Comparison of ENCODE assay signal across 8 cellular contexts in the genomic region with DNA sequence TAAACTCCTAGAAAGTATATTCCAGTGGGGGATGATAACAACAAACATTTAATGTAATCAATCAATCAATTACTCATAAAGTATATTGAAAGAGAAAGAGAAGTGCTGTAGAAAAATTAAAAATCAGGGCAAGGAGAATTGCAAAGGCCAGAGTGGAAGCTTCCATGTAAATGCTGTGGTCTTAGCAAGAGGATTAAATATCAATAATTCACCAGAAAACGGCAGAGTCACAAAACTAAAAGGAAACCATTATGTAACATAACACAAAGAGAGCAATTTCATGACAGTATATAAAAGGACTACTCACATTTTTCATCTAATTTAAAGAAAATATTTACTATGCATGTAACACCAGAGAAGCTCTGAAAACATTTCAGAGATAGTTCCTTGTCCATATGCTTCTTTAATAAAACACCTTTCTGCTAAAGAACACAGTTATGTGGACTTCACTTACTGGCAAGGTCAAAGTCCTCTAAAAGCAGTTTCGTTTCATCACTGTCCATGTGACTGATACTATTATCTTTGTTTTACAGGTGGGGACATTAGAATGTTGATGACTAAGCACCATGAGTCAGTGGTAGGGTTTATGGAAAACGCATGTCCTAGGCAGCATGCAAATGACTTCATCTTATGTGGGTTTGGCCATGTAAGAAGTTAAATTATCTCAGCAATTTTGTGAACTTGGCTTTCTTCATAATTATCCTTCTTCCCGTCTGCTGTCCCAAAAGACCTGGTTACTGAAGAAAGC.
DNase-seq lines count a peak whose midpoint lies in the region; ATAC-seq, FAIRE-seq and TF ChIP-seq lines count a peak whose summit lies in the region.

No MANE protein-coding gene starts in this region.

- no peaks in the 10 kb centered on the region for H3K36me3 Mint-ChIP-seq in activated CD4-positive, alpha-beta T cell treated with anti-CD3 and anti-CD28 coated beads, Interleukin-2, amount 10 ng/mL, durations not matched to agents 7 days and 5 days (ENCODE audit: low read depth)
- no peaks in the 10 kb centered on the region for H3K36me3 Mint-ChIP-seq in activated T-helper 17 cell treated with anti-CD3 and anti-CD28 coated beads, Interleukin-2, amount 50 U/mL, for 72 hours (ENCODE audit: low read depth)

- H4K20me1 ChIP-seq in GM12878 (ENCODE audit: control insufficient read depth, insufficient read depth) = no peaks in the 10 kb centered on the region

- no peaks in the 10 kb centered on the region for H3K36me3 ChIP-seq in GM12878 (ENCODE audit: control insufficient read depth in 2 of 2, insufficient read depth in 2 of 2, low read length in 1 of 2)
- H3K36me3 ChIP-seq in mucosa of stomach (ENCODE audit: control insufficient read depth, insufficient read depth, low read length) = no peaks in the 10 kb centered on the region

- CTCF ChIA-PET in GM12878 (lab: Yijun Ruan, JAX) = interaction anchor here (0.6 to 4.5 kb wide), 6 partner anchors 12 to 117 kb away, joined by 3 to 14 read pairs (median 4); no protein-coding TSS in a partner anchor
- CTCF ChIA-PET in activated CD4-positive, alpha-beta T cell treated with anti-CD3 and anti-CD28 coated beads, Interleukin-2, amount 10 ng/mL, durations not matched to agents 7 days and 5 days (lab: Charles Lee) = no interaction called here

- in situ Hi-C loops in GM12878 (cut with MboI) = no loop called here

- H2AFZ ChIP-seq in GM12878 (ENCODE audit: control insufficient read depth, low read depth, low read length) = no peak overlapping the region

- no peak overlapping the region for H3K4me2 ChIP-seq in GM12878 (ENCODE audit: control insufficient read depth, insufficient read depth)

- H3K4me1 ChIP-seq in GM12878 (ENCODE audit: control insufficient read depth, insufficient read depth, low read length) = no peaks in the 10 kb centered on the region
- peaks cover 22% of the 10 kb centered on the region for H3K4me1 ChIP-seq in mucosa of stomach (ENCODE audit: control insufficient read depth, insufficient read depth, low read length)

- RAD21 ChIA-PET in GM12878 (lab: Charles Lee; ENCODE audit: unreplicated experiment) = interaction anchor here (0.9 to 3.5 kb wide), 8 partner anchors 12 to 242 kb away, joined by 3 to 20 read pairs (median 6); a partner anchor contains a TSS

- no peak for TF ChIP-seq RAD21 in GM12878 (IDR thresholded peaks at IDR 0.05; ENCODE audit: insufficient read depth, low read depth, low read length)

- no peak for TF ChIP-seq POLR2A in GM12878 (IDR thresholded peaks at IDR 0.05; ENCODE audit: low read depth, low read length)

- no peak for FAIRE-seq in GM12878 (lab: Jason Lieb, UNC)

- H3K27ac Mint-ChIP-seq in activated CD4-positive, alpha-beta T cell treated with anti-CD3 and anti-CD28 coated beads, Interleukin-2, amount 10 ng/mL, durations not matched to agents 7 days and 5 days = no peak overlapping the region
- H3K27ac Mint-ChIP-seq in activated T-helper 17 cell treated with anti-CD3 and anti-CD28 coated beads, Interleukin-2, amount 50 U/mL, for 72 hours = no peak overlapping the region

- SMC1A ChIA-PET in GM12878 (lab: Charles Lee; ENCODE audit: uncharacterized antibody, unreplicated experiment) = interaction anchor here (0.6 to 5.6 kb wide), 24 partner anchors 8 to 1302 kb away, joined by 3 to 63 read pairs (median 4); no protein-coding TSS in a partner anchor

- no TSS peak for BruUV-seq in GM12878 (replicated peaks; lab: Mats Ljungman, UMichigan)

- H3K27me3 Mint-ChIP-seq in activated CD4-positive, alpha-beta T cell treated with anti-CD3 and anti-CD28 coated beads, Interleukin-2, amount 10 ng/mL, durations not matched to agents 7 days and 5 days = no peaks in the 10 kb centered on the region
- H3K27me3 Mint-ChIP-seq in activated T-helper 17 cell treated with anti-CD3 and anti-CD28 coated beads, Interleukin-2, amount 50 U/mL, for 72 hours = peaks cover 4% of the 10 kb centered on the region

- H3K27ac ChIP-seq in HL-60 (replicated peaks) (peak overlapping the region; percentile 93), GM12878 (ENCODE audit: control insufficient read depth, insufficient read depth) (no peak overlapping the region)

- TF ChIP-seq EP300 in GM12878 (IDR thresholded peaks at IDR 0.05; ENCODE audit: borderline replicate concordance in 1 of 2, control insufficient read depth in 1 of 2, low read depth in 2 of 2, low read length in 2 of 2) = peak in 1 of 2 experiments; percentile 30; a peak in 1 of 4 replicates

- TF ChIP-seq CTCF in HL-60 (IDR thresholded peaks at IDR 0.05; ENCODE audit: insufficient read depth, low read length) (no peak), GM12878 (IDR thresholded peaks at IDR 0.05 in 2 of 3, conservative IDR thresholded peaks at IDR 0.05 in 1 of 3; ENCODE audit: control insufficient read depth in 2 of 3, extremely low read depth in 1 of 3, insufficient read depth in 1 of 3, low read depth in 3 of 3, low read length in 3 of 3) (no peak)

- H3K4me3 Mint-ChIP-seq in activated CD4-positive, alpha-beta T cell treated with anti-CD3 and anti-CD28 coated beads, Interleukin-2, amount 10 ng/mL, durations not matched to agents 7 days and 5 days = no peak overlapping the region
- H3K4me3 Mint-ChIP-seq in activated T-helper 17 cell treated with anti-CD3 and anti-CD28 coated beads, Interleukin-2, amount 50 U/mL, for 72 hours = no peak overlapping the region

- H3K27me3 ChIP-seq in HL-60 (ENCODE audit: insufficient read depth, poor library complexity, severe bottlenecking) = no peaks in the 10 kb centered on the region
- no peaks in the 10 kb centered on the region for H3K27me3 ChIP-seq in GM12878 (replicated peaks in 1 of 2; ENCODE audit: control insufficient read depth in 2 of 2, insufficient read depth in 2 of 2, low read length in 1 of 2)
- H3K27me3 ChIP-seq in mucosa of stomach (ENCODE audit: control insufficient read depth, insufficient read depth, low read length) = no peaks in the 10 kb centered on the region

- H3K4me1 Mint-ChIP-seq in activated CD4-positive, alpha-beta T cell treated with anti-CD3 and anti-CD28 coated beads, Interleukin-2, amount 10 ng/mL, durations not matched to agents 7 days and 5 days = no peaks in the 10 kb centered on the region
- H3K4me1 Mint-ChIP-seq in activated T-helper 17 cell treated with anti-CD3 and anti-CD28 coated beads, Interleukin-2, amount 50 U/mL, for 72 hours = peaks cover 4% of the 10 kb centered on the region

- no peak overlapping the region for H3K4me3 ChIP-seq in HL-60 (replicated peaks; ENCODE audit: insufficient read depth, low read length)
- no peak overlapping the region for H3K4me3 ChIP-seq in GM12878
- H3K4me3 ChIP-seq in mucosa of stomach (ENCODE audit: low read length) = no peak overlapping the region

- H3K79me2 ChIP-seq in GM12878 (ENCODE audit: control insufficient read depth, insufficient read depth, low read length) = no peaks in the 10 kb centered on the region

- H3K9ac ChIP-seq in GM12878 (ENCODE audit: control insufficient read depth, insufficient read depth, low read length) (no peak overlapping the region), mucosa of stomach (ENCODE audit: low read length) (peak overlapping the region; percentile 41)

- H3K9me3 ChIP-seq in GM12878 (replicated peaks; ENCODE audit: control insufficient read depth, insufficient read depth, low read length) = no peaks in the 10 kb centered on the region
- H3K9me3 ChIP-seq in mucosa of stomach (ENCODE audit: control insufficient read depth, low read length) = no peaks in the 10 kb centered on the region

- ATAC-seq in GM19452 (IDR thresholded peaks at IDR 0.05; ENCODE audit: unreplicated experiment) = peak; percentile 83
- peak; percentile 90 for ATAC-seq in GM12878
- no peak for ATAC-seq in activated T-helper 17 cell treated with anti-CD3 and anti-CD28 coated beads, Interleukin-2, amount 50 U/mL, for 72 hours (replicated peaks)

- WGBS in GM12878 (ENCODE audit: insufficient coverage, insufficient replicate concordance, low lambda C conversion rate, missing lambda C conversion rate) = 11% methylated on average over 4 of the region's 4 CpGs

- DNase-seq in HL-60 (ENCODE audit: low read depth in 1 of 2, low spot score in 1 of 2) (peak; percentile 47 to 67), GM12878 (ENCODE audit: low read depth, low spot score) (peak; percentile 42), T-helper 9 cell (no peak)
- DNase-seq in activated CD4-positive, alpha-beta T cell treated with anti-CD3 and anti-CD28 coated beads, Interleukin-2, amount 10 ng/mL, durations not matched to agents 7 days and 5 days = no peak
- DNase-seq in activated CD4-positive, alpha-beta T cell treated with anti-CD3 and anti-CD28 coated beads, Interleukin-2, amount 50 U/mL, for 1 hour = no peak

- POLR2A ChIA-PET in GM12878 (lab: Charles Lee) = interaction anchor here (1.1 to 5.1 kb wide), 4 partner anchors 12 to 57 kb away, joined by 4 to 25 read pairs (median 10); no protein-coding TSS in a partner anchor
- POLR2A ChIA-PET in activated CD4-positive, alpha-beta T cell treated with anti-CD3 and anti-CD28 coated beads, Interleukin-2, amount 10 ng/mL, durations not matched to agents 7 days and 5 days (lab: Charles Lee) = no interaction called here

- intact Hi-C loops in GM12878 (cut with micrococcal nuclease; ENCODE audit: unreplicated experiment) = no loop called here

- no peaks in the 10 kb centered on the region for H3K9me3 Mint-ChIP-seq in activated CD4-positive, alpha-beta T cell treated with anti-CD3 and anti-CD28 coated beads, Interleukin-2, amount 10 ng/mL, durations not matched to agents 7 days and 5 days
- H3K9me3 Mint-ChIP-seq in activated T-helper 17 cell treated with anti-CD3 and anti-CD28 coated beads, Interleukin-2, amount 50 U/mL, for 72 hours = peaks cover 4% of the 10 kb centered on the region

TF ChIP-seq in GM12878, 131 proteins besides CTCF, POLR2A, EP300 and RAD21 (continues in another document):
- TF ChIP-seq, protein P1, sequence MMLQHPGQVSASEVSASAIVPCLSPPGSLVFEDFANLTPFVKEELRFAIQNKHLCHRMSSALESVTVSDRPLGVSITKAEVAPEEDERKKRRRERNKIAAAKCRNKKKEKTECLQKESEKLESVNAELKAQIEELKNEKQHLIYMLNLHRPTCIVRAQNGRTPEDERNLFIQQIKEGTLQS (IDR thresholded peaks at IDR 0.05; ENCODE audit: borderline replicate concordance, extremely low read depth, low read depth, low read length) = no peak
- TF ChIP-seq RAD51 (IDR thresholded peaks at IDR 0.05) = peak; percentile 90
- TF ChIP-seq BRCA1 (IDR thresholded peaks at IDR 0.05; ENCODE audit: low read depth, low read length) = no peak
- no peak for TF ChIP-seq MTA3 (IDR thresholded peaks at IDR 0.05; ENCODE audit: borderline replicate concordance, low read length)
- no peak for TF ChIP-seq TAF1 (IDR thresholded peaks at IDR 0.05; ENCODE audit: borderline replicate concordance, low read depth, low read length)
- TF ChIP-seq SMAD5 (IDR thresholded peaks at IDR 0.05; ENCODE audit: low read depth) = no peak

Comparison
In these comparisons a context has a peak if more than half of its experiments do, and no peak if none do; other contexts are left out.
1. DNase-seq: peak in HL-60 (2 of 2) and GM12878 (single experiment); none in T-helper 9 cell (single experiment), activated CD4-positive, alpha-beta T cell treated with anti-CD3 and anti-CD28 coated beads, Interleukin-2, amount 10 ng/mL, durations not matched to agents 7 days and 5 days (single experiment) and activated CD4-positive, alpha-beta T cell treated with anti-CD3 and anti-CD28 coated beads, Interleukin-2, amount 50 U/mL, for 1 hour (single experiment).